In genomic region chr1:32309960-32310359, GRCh38 we compare ENCODE assay signal across 1 cellular context.
TF ChIP-seq lines count a peak whose summit lies in the region.

No MANE protein-coding gene starts in this region.

TF ChIP-seq in A549, 52 proteins besides CTCF, POLR2A, EP300 and RAD21 (continued from another document):
- TF ChIP-seq, protein P1, sequence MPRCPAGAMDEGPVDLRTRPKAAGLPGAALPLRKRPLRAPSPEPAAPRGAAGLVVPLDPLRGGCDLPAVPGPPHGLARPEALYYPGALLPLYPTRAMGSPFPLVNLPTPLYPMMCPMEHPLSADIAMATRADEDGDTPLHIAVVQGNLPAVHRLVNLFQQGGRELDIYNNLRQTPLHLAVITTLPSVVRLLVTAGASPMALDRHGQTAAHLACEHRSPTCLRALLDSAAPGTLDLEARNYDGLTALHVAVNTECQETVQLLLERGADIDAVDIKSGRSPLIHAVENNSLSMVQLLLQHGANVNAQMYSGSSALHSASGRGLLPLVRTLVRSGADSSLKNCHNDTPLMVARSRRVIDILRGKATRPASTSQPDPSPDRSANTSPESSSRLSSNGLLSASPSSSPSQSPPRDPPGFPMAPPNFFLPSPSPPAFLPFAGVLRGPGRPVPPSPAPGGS (IDR thresholded peaks at IDR 0.05), result no peak
- TF ChIP-seq EHF (CRISPR knock-in tag; IDR thresholded peaks at IDR 0.05), result no peak
- TF ChIP-seq, protein P2, sequence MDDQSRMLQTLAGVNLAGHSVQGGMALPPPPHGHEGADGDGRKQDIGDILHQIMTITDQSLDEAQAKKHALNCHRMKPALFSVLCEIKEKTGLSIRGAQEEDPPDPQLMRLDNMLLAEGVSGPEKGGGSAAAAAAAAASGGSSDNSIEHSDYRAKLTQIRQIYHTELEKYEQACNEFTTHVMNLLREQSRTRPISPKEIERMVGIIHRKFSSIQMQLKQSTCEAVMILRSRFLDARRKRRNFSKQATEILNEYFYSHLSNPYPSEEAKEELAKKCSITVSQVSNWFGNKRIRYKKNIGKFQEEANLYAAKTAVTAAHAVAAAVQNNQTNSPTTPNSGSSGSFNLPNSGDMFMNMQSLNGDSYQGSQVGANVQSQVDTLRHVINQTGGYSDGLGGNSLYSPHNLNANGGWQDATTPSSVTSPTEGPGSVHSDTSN (IDR thresholded peaks at IDR 0.05), result no peak
- TF ChIP-seq JUN (IDR thresholded peaks at IDR 0.05), result no peak
- no peak for TF ChIP-seq RFX5 (IDR thresholded peaks at IDR 0.05)
- no peak for TF ChIP-seq BHLHE40 (IDR thresholded peaks at IDR 0.05; ENCODE audit: low read depth, low read length)
- TF ChIP-seq KDM1A (IDR thresholded peaks at IDR 0.05; ENCODE audit: low read depth), result no peak
- TF ChIP-seq HOXB5 (CRISPR knock-in tag; IDR thresholded peaks at IDR 0.05), result no peak
TF ChIP-seq in A549: peak in this region for 0.
